ENCODE assay signal across 1 cellular context in the genomic region with DNA sequence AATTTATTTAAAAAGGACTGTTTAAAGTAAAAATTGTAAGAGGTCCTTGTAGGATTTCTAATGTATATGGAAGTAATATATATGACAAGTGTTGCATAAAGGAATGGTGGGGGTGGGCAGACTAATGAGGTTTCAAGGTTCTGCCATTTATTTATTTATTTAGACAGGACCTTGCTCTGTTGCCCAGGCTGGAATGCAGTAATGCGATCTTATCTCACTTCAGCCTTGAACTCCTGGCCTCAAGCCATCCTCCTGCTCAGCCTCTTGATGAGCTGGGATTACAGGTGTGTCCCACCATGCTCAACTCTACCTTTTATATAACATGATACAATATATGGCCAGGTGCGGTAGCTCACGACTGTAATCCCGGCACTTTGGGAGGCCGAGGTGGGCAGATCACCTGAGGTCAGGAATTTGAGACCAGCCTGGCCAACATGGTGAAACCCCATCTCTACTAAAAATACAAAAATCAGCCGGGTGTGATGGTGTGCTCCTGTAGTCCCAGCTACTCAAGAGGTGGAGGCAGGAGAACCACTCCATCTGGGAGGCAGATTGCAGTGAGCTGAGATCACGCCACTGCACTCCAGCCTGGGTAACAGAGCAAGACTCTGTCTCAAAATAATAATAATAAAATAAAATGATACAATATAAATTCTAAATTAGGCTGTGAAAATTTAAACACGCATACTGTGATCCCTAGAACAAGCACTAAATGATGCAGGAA.
A peak's percentile ranks its signal among the peaks of the same experiment; 100 is the strongest.
TF ChIP-seq lines count a peak whose summit lies in the region.

No MANE protein-coding gene starts in this region.

TF ChIP-seq in HepG2, 621 proteins besides CTCF, POLR2A, EP300 and RAD21 (continued from another document and continues in another):
- TF ChIP-seq ZNF160 (CRISPR knock-in tag; IDR thresholded peaks at IDR 0.05): no peak
- TF ChIP-seq, protein P1, sequence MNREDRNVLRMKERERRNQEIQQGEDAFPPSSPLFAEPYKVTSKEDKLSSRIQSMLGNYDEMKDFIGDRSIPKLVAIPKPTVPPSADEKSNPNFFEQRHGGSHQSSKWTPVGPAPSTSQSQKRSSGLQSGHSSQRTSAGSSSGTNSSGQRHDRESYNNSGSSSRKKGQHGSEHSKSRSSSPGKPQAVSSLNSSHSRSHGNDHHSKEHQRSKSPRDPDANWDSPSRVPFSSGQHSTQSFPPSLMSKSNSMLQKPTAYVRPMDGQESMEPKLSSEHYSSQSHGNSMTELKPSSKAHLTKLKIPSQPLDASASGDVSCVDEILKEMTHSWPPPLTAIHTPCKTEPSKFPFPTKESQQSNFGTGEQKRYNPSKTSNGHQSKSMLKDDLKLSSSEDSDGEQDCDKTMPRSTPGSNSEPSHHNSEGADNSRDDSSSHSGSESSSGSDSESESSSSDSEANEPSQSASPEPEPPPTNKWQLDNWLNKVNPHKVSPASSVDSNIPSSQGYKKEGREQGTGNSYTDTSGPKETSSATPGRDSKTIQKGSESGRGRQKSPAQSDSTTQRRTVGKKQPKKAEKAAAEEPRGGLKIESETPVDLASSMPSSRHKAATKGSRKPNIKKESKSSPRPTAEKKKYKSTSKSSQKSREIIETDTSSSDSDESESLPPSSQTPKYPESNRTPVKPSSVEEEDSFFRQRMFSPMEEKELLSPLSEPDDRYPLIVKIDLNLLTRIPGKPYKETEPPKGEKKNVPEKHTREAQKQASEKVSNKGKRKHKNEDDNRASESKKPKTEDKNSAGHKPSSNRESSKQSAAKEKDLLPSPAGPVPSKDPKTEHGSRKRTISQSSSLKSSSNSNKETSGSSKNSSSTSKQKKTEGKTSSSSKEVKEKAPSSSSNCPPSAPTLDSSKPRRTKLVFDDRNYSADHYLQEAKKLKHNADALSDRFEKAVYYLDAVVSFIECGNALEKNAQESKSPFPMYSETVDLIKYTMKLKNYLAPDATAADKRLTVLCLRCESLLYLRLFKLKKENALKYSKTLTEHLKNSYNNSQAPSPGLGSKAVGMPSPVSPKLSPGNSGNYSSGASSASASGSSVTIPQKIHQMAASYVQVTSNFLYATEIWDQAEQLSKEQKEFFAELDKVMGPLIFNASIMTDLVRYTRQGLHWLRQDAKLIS (CRISPR knock-in tag; IDR thresholded peaks at IDR 0.05): no peak
- TF ChIP-seq KLF12 (CRISPR knock-in tag; IDR thresholded peaks at IDR 0.05; ENCODE audit: borderline replicate concordance): no peak
- TF ChIP-seq HNRNPH1 (optimal IDR thresholded peaks at IDR 0.05; ENCODE audit: low read depth, low read length): no peak
- no peak for TF ChIP-seq EED (CRISPR knock-in tag; IDR thresholded peaks at IDR 0.05)
- no peak for TF ChIP-seq BRF2 (CRISPR knock-in tag; IDR thresholded peaks at IDR 0.05)
- TF ChIP-seq, protein P2, sequence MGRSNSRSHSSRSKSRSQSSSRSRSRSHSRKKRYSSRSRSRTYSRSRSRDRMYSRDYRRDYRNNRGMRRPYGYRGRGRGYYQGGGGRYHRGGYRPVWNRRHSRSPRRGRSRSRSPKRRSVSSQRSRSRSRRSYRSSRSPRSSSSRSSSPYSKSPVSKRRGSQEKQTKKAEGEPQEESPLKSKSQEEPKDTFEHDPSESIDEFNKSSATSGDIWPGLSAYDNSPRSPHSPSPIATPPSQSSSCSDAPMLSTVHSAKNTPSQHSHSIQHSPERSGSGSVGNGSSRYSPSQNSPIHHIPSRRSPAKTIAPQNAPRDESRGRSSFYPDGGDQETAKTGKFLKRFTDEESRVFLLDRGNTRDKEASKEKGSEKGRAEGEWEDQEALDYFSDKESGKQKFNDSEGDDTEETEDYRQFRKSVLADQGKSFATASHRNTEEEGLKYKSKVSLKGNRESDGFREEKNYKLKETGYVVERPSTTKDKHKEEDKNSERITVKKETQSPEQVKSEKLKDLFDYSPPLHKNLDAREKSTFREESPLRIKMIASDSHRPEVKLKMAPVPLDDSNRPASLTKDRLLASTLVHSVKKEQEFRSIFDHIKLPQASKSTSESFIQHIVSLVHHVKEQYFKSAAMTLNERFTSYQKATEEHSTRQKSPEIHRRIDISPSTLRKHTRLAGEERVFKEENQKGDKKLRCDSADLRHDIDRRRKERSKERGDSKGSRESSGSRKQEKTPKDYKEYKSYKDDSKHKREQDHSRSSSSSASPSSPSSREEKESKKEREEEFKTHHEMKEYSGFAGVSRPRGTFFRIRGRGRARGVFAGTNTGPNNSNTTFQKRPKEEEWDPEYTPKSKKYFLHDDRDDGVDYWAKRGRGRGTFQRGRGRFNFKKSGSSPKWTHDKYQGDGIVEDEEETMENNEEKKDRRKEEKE (IDR thresholded peaks at IDR 0.05): no peak
- TF ChIP-seq SOX13 (IDR thresholded peaks at IDR 0.05): no peak
- TF ChIP-seq SOX13 (CRISPR knock-in tag; conservative IDR thresholded peaks at IDR 0.05 in 1 of 2, IDR thresholded peaks at IDR 0.05 in 1 of 2): peak in 1 of 2 experiments; percentile 85; a peak in 2 of 4 replicates
- TF ChIP-seq ZSCAN20 (CRISPR knock-in tag; IDR thresholded peaks at IDR 0.05; ENCODE audit: borderline replicate concordance): no peak
- no peak for TF ChIP-seq ZNF337 (CRISPR knock-in tag; IDR thresholded peaks at IDR 0.05; ENCODE audit: borderline replicate concordance, low read depth)
- no peak for TF ChIP-seq MAF1 (CRISPR knock-in tag; IDR thresholded peaks at IDR 0.05; ENCODE audit: borderline replicate concordance)
- no peak for TF ChIP-seq DZIP1 (CRISPR knock-in tag; IDR thresholded peaks at IDR 0.05)
- peak; percentile 96 for TF ChIP-seq GATAD2A (CRISPR knock-in tag; IDR thresholded peaks at IDR 0.05)
- TF ChIP-seq NFYB (CRISPR knock-in tag; IDR thresholded peaks at IDR 0.05): no peak
- peak; percentile 50; the same call in 1 of the 2 replicates for TF ChIP-seq HIC2 (CRISPR knock-in tag; IDR thresholded peaks at IDR 0.05; ENCODE audit: low read depth)
- TF ChIP-seq, protein P3, sequence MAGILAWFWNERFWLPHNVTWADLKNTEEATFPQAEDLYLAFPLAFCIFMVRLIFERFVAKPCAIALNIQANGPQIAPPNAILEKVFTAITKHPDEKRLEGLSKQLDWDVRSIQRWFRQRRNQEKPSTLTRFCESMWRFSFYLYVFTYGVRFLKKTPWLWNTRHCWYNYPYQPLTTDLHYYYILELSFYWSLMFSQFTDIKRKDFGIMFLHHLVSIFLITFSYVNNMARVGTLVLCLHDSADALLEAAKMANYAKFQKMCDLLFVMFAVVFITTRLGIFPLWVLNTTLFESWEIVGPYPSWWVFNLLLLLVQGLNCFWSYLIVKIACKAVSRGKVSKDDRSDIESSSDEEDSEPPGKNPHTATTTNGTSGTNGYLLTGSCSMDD (CRISPR knock-in tag; IDR thresholded peaks at IDR 0.05): no peak
- no peak for TF ChIP-seq ZNF678 (CRISPR knock-in tag; IDR thresholded peaks at IDR 0.05)
- TF ChIP-seq ZNF737 (CRISPR knock-in tag; IDR thresholded peaks at IDR 0.05; ENCODE audit: borderline replicate concordance): no peak
- TF ChIP-seq, protein P4, sequence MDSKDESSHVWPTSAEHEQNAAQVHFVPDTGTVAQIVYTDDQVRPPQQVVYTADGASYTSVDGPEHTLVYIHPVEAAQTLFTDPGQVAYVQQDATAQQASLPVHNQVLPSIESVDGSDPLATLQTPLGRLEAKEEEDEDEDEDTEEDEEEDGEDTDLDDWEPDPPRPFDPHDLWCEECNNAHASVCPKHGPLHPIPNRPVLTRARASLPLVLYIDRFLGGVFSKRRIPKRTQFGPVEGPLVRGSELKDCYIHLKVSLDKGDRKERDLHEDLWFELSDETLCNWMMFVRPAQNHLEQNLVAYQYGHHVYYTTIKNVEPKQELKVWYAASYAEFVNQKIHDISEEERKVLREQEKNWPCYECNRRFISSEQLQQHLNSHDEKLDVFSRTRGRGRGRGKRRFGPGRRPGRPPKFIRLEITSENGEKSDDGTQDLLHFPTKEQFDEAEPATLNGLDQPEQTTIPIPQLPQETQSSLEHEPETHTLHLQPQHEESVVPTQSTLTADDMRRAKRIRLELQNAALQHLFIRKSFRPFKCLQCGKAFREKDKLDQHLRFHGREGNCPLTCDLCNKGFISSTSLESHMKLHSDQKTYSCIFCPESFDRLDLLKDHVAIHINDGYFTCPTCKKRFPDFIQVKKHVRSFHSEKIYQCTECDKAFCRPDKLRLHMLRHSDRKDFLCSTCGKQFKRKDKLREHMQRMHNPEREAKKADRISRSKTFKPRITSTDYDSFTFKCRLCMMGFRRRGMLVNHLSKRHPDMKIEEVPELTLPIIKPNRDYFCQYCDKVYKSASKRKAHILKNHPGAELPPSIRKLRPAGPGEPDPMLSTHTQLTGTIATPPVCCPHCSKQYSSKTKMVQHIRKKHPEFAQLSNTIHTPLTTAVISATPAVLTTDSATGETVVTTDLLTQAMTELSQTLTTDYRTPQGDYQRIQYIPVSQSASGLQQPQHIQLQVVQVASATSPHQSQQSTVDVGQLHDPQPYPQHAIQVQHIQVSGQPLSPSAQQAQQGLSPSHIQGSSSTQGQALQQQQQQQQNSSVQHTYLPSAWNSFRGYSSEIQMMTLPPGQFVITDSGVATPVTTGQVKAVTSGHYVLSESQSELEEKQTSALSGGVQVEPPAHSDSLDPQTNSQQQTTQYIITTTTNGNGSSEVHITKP (CRISPR knock-in tag; IDR thresholded peaks at IDR 0.05; ENCODE audit: low read depth): no peak
- TF ChIP-seq, protein P5, sequence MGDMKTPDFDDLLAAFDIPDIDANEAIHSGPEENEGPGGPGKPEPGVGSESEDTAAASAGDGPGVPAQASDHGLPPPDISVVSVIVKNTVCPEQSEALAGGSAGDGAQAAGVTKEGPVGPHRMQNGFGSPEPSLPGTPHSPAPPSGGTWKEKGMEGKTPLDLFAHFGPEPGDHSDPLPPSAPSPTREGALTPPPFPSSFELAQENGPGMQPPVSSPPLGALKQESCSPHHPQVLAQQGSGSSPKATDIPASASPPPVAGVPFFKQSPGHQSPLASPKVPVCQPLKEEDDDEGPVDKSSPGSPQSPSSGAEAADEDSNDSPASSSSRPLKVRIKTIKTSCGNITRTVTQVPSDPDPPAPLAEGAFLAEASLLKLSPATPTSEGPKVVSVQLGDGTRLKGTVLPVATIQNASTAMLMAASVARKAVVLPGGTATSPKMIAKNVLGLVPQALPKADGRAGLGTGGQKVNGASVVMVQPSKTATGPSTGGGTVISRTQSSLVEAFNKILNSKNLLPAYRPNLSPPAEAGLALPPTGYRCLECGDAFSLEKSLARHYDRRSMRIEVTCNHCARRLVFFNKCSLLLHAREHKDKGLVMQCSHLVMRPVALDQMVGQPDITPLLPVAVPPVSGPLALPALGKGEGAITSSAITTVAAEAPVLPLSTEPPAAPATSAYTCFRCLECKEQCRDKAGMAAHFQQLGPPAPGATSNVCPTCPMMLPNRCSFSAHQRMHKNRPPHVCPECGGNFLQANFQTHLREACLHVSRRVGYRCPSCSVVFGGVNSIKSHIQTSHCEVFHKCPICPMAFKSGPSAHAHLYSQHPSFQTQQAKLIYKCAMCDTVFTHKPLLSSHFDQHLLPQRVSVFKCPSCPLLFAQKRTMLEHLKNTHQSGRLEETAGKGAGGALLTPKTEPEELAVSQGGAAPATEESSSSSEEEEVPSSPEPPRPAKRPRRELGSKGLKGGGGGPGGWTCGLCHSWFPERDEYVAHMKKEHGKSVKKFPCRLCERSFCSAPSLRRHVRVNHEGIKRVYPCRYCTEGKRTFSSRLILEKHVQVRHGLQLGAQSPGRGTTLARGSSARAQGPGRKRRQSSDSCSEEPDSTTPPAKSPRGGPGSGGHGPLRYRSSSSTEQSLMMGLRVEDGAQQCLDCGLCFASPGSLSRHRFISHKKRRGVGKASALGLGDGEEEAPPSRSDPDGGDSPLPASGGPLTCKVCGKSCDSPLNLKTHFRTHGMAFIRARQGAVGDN (CRISPR knock-in tag; IDR thresholded peaks at IDR 0.05): no peak
- TF ChIP-seq CBX2 (IDR thresholded peaks at IDR 0.05; ENCODE audit: low read depth, low read length): no peak
- no peak for TF ChIP-seq CBX2 (CRISPR knock-in tag; IDR thresholded peaks at IDR 0.05; ENCODE audit: low read depth)
- peak; percentile 76; the same call in 1 of the 2 replicates for TF ChIP-seq SOX5 (CRISPR knock-in tag; IDR thresholded peaks at IDR 0.05; ENCODE audit: borderline replicate concordance)
- TF ChIP-seq ATF3 (CRISPR knock-in tag; IDR thresholded peaks at IDR 0.05): no peak
- TF ChIP-seq ZBTB20 (CRISPR knock-in tag; IDR thresholded peaks at IDR 0.05; ENCODE audit: borderline replicate concordance, low read depth): peak; percentile 98
- TF ChIP-seq ZNF232 (CRISPR knock-in tag; IDR thresholded peaks at IDR 0.05; ENCODE audit: borderline replicate concordance): no peak
- no peak for TF ChIP-seq ZNF446 (CRISPR knock-in tag; IDR thresholded peaks at IDR 0.05)
- TF ChIP-seq NCOR1 (IDR thresholded peaks at IDR 0.05; ENCODE audit: borderline replicate concordance, low read length): peak; percentile 94
- no peak for TF ChIP-seq ZNF776 (CRISPR knock-in tag; IDR thresholded peaks at IDR 0.05)
- peak; percentile 59; the same call in 1 of the 2 replicates for TF ChIP-seq PHF21A (CRISPR knock-in tag; IDR thresholded peaks at IDR 0.05)
